Comparison of ENCODE assay signal across 16 cellular contexts in genomic region chr4:121053601-121054143, GRCh38. TPM values are rescaled to one million over a fixed set of nuclear protein-coding genes. Genes with fewer than 3 reads are reported as not detected.
A peak's percentile ranks its signal among the peaks of the same experiment; 100 is the strongest.
DNase-seq lines count a peak whose midpoint lies in the region; ATAC-seq and TF ChIP-seq lines count a peak whose summit lies in the region.
"Had no signal": no experiment of that assay in that cellular context is flagged by ENCODE, and none has a peak within 500 bp of the region (broad histone marks: within the 10 kb centered on the region; RNA-seq: fewer than 3 reads in every experiment).

No MANE protein-coding gene starts in this region.

- no peak overlapping the region for H3K4me3 ChIP-seq in heart left ventricle
- no peak overlapping the region for H3K4me3 ChIP-seq in right atrium auricular region
- H3K4me3 ChIP-seq in SK-N-MC: peak overlapping the region; percentile 24; the same call in 1 of the 2 replicates
- H3K4me3 ChIP-seq in foreskin fibroblast (ENCODE audit: low read depth in 1 of 2, low read length in 2 of 2): no peak overlapping the region
- H3K4me3 ChIP-seq in WERI-Rb-1 (ENCODE audit: low read depth, low read length): no peak overlapping the region
- H3K4me3 ChIP-seq: A549, PC-9, skin epidermis had no signal

- peaks cover 0 to 9% (median 0%) of the 10 kb centered on the region in 9 donors for H3K27me3 ChIP-seq in heart left ventricle
- H3K27me3 ChIP-seq in right atrium auricular region: no peaks in the 10 kb centered on the region
- H3K27me3 ChIP-seq in WERI-Rb-1 (ENCODE audit: insufficient read depth, low read depth, severe bottlenecking): no peaks in the 10 kb centered on the region

- H3K27ac ChIP-seq in heart left ventricle (peak overlapping the region in 8 of 12 donors; percentile 8 to 53 (median 25)), right atrium auricular region (no peak overlapping the region), SK-N-MC (peak overlapping the region; percentile 51; the same call in 1 of the 2 replicates), WERI-Rb-1 (no peak overlapping the region)
- H3K27ac ChIP-seq: A549, PC-9, skin epidermis had no signal

- H3K9me3 ChIP-seq in heart left ventricle: no peaks in the 10 kb centered on the region
- no peaks in the 10 kb centered on the region for H3K9me3 ChIP-seq in right atrium auricular region
- no peaks in the 10 kb centered on the region for H3K9me3 ChIP-seq in SK-N-MC (ENCODE audit: low read depth, low read length)
- H3K9me3 ChIP-seq in WERI-Rb-1 (ENCODE audit: severe bottlenecking): no peaks in the 10 kb centered on the region
- H3K9me3 ChIP-seq: A549 had no signal

- H3K9ac ChIP-seq in SK-N-MC (ENCODE audit: insufficient read length): no peak overlapping the region

- intact Hi-C loops in heart left ventricle (cut with DNase I): no loop called here

- H3K36me3 ChIP-seq in heart left ventricle (no peaks in the 10 kb centered on the region), right atrium auricular region (no peaks in the 10 kb centered on the region), SK-N-MC (ENCODE audit: insufficient read depth, low read length) (no peaks in the 10 kb centered on the region), WERI-Rb-1 (no peaks in the 10 kb centered on the region)

- WGBS in heart left ventricle, 4 donors: 53 to 72% (median 65%) methylated on average over 3 of the region's 3 CpGs

- no peak for TF ChIP-seq POLR2A in heart left ventricle (IDR thresholded peaks at IDR 0.05)

- ATAC-seq in heart left ventricle (peak in 2 of 4 donors; percentile 23 to 42), GM21423 (IDR thresholded peaks at IDR 0.05; ENCODE audit: unreplicated experiment) (no peak)
- ATAC-seq: A549, T-cell had no signal

- peaks cover 0 to 26% (median 5%) of the 10 kb centered on the region in 12 donors for H3K4me1 ChIP-seq in heart left ventricle
- H3K4me1 ChIP-seq in right atrium auricular region: peaks cover 0 to 4% of the 10 kb centered on the region in 2 donors
- H3K4me1 ChIP-seq: A549 had no signal

- peak in 3 of 5 donors; percentile 17 to 44 (median 40) for DNase-seq in heart left ventricle
- DNase-seq in right atrium auricular region (ENCODE audit: low spot score): no peak
- DNase-seq in SK-N-MC (ENCODE audit: low read depth, low spot score): peak; percentile 67
- peak; percentile 26 to 77 for DNase-seq in foreskin fibroblast
- no peak for DNase-seq in WERI-Rb-1
- DNase-seq in NCI-H2171 (lab: John Stamatoyannopoulos, UW): no peak
- no peak for DNase-seq in stimulated activated CD8-positive, alpha-beta memory T cell treated with anti-CD3 and anti-CD28 coated beads, Interleukin-4, amount 100 ng/mL, for 48 hours
- DNase-seq: activated CD4-positive, alpha-beta T cell treated with anti-CD3 and anti-CD28 coated beads for 1 hour; activated T-cell treated with anti-CD3 and anti-CD28 coated beads for 4 hours; DMS153; NCI-H1105; T-cell had no signal

- TF ChIP-seq CTCF in heart left ventricle (IDR thresholded peaks at IDR 0.05) (no peak), right atrium auricular region (IDR thresholded peaks at IDR 0.05) (no peak), foreskin fibroblast (IDR thresholded peaks at IDR 0.05; ENCODE audit: low read depth, low read length) (no peak), WERI-Rb-1 (IDR thresholded peaks at IDR 0.05; ENCODE audit: low read depth, low read length) (no peak)

RNA-seq across cellular contexts. Expression of gene NDNF, which starts 18.7 kb away (rescaled TPM):
- 10 to 100 TPM in 3 of 9 donors, 1 to 10 TPM in 6; 3.0 to 11.2 (median 8.2) TPM for total RNA-seq in heart left ventricle
- polyA plus RNA-seq in heart left ventricle: 1 to 10 TPM; 2.8 to 6.7 TPM
- 1 to 10 TPM in 1 of 2 donors, under 1 TPM in 1; 0.51 to 5.4 TPM for total RNA-seq in right atrium auricular region
- total RNA-seq: PC-9 had no signal
- polyA plus RNA-seq: A549 had no signal

Comparison
In these comparisons a context has a peak if more than half of its experiments do, and no peak if none do; other contexts are left out.
1. DNase-seq: peak in heart left ventricle (3 of 5), SK-N-MC (single experiment) and foreskin fibroblast (2 of 2); none in right atrium auricular region (single experiment), WERI-Rb-1 (single experiment), NCI-H2171 (single experiment) and stimulated activated CD8-positive, alpha-beta memory T cell treated with anti-CD3 and anti-CD28 coated beads, Interleukin-4, amount 100 ng/mL, for 48 hours (single experiment).
2. H3K27ac ChIP-seq: peak in heart left ventricle (8 of 12) and SK-N-MC (single experiment); none in right atrium auricular region (0 of 2) and WERI-Rb-1 (single experiment).